Comparison of ENCODE assay signal across 12 cellular contexts in genomic region chr14:20572382-20572990, GRCh38. TPM values are rescaled to one million over a fixed set of nuclear protein-coding genes. Genes with fewer than 3 reads are reported as not detected.
A peak's percentile ranks its signal among the peaks of the same experiment; 100 is the strongest.
DNase-seq lines count a peak whose midpoint lies in the region; ATAC-seq, FAIRE-seq and TF ChIP-seq lines count a peak whose summit lies in the region.
"Not testable (repeated sequence)": the region's sequence is repeated elsewhere in the genome, so short reads cannot be mapped to it uniquely, and the experiment has no call there.
"Had no signal": no experiment of that assay in that cellular context is flagged by ENCODE, and none has a peak within 500 bp of the region (broad histone marks: within the 10 kb centered on the region; RNA-seq: fewer than 3 reads in every experiment).

No MANE protein-coding gene starts in this region.

- TF ChIP-seq RAD21 in A549 (conservative IDR thresholded peaks at IDR 0.05 in 1 of 2, IDR thresholded peaks at IDR 0.05 in 1 of 2); Ishikawa (IDR thresholded peaks at IDR 0.05; ENCODE audit: low read depth); K562 (CRISPR knock-in tag; conservative IDR thresholded peaks at IDR 0.05 in 1 of 2, IDR thresholded peaks at IDR 0.05 in 1 of 2): not testable (repeated sequence)

- ATAC-seq in A549, K562: not testable (repeated sequence)

- not testable (repeated sequence) for H3K27me3 ChIP-seq in K562 (ENCODE audit: control insufficient read depth in 2 of 2, insufficient read depth in 2 of 2, low read length in 2 of 2); endodermal cell (ENCODE audit: control insufficient read depth, insufficient read depth, low read length, poor library complexity, severe bottlenecking); neural progenitor cell

- FAIRE-seq in A549 (lab: Jason Lieb, UNC); K562 (lab: Jason Lieb, UNC): not testable (repeated sequence)

- BruUV-seq in K562 (replicated peaks; lab: Mats Ljungman, UMichigan) = not testable (repeated sequence)

- H3K27me3 Mint-ChIP-seq in endodermal cell (ENCODE audit: insufficient read depth); neural progenitor cell (ENCODE audit: insufficient read depth, low read depth): not testable (repeated sequence)

- not testable (repeated sequence) for H3K27ac ChIP-seq in A549; K562 (ENCODE audit: extremely low read depth, low read depth, low read length); endodermal cell (ENCODE audit: low read depth, low read length); neural progenitor cell

- H3K9me3 Mint-ChIP-seq in endodermal cell = peaks cover 38% of the 10 kb centered on the region
- H3K9me3 Mint-ChIP-seq in neural progenitor cell = not testable (repeated sequence)

- peaks cover 14% of the 10 kb centered on the region for H3K4me1 Mint-ChIP-seq in endodermal cell
- H3K4me1 Mint-ChIP-seq in neural progenitor cell = not testable (repeated sequence)

- intact Hi-C loops in K562 (cut with micrococcal nuclease) = not testable (repeated sequence)

- TF ChIP-seq POLR2A in A549 (IDR thresholded peaks at IDR 0.05; ENCODE audit: low read length); K562 (conservative IDR thresholded peaks at IDR 0.05): not testable (repeated sequence)

- not testable (repeated sequence) for H3K36me3 ChIP-seq in K562 (ENCODE audit: control insufficient read depth, insufficient read depth, low read length); endodermal cell (ENCODE audit: control insufficient read depth, insufficient read depth, low read length); neural progenitor cell

- not testable (repeated sequence) for TF ChIP-seq CTCF in A549 (IDR thresholded peaks at IDR 0.05); K562 (IDR thresholded peaks at IDR 0.05 in 2 of 3, conservative IDR thresholded peaks at IDR 0.05 in 1 of 3; ENCODE audit: insufficient read depth in 2 of 3, low read depth in 1 of 3, low read length in 3 of 3); endodermal cell (conservative IDR thresholded peaks at IDR 0.05); neural progenitor cell (IDR thresholded peaks at IDR 0.05)

- not testable (repeated sequence) for H4K20me1 ChIP-seq in K562 (replicated peaks; ENCODE audit: control insufficient read depth, insufficient read depth, low read length); neural progenitor cell (ENCODE audit: low read depth)

- in situ Hi-C loops in K562 (cut with MboI) = not testable (repeated sequence)

- CTCF ChIA-PET in A549 (lab: Yijun Ruan, JAX); K562 (lab: Yijun Ruan, JAX; ENCODE audit: low intra/inter-chr PET ratio): not testable (repeated sequence)

- H3K4me3 ChIP-seq in A549, K562, neural progenitor cell: not testable (repeated sequence)
- peak overlapping the region; percentile 62 for H3K4me3 ChIP-seq in endodermal cell (ENCODE audit: low read length)

- not testable (repeated sequence) for H3F3A ChIP-seq in neural progenitor cell (ENCODE audit: low read depth)

- not testable (repeated sequence) for TF ChIP-seq EP300 in A549 (IDR thresholded peaks at IDR 0.05); K562 (IDR thresholded peaks at IDR 0.05; ENCODE audit: low read length)
- TF ChIP-seq EP300 in Ishikawa (IDR thresholded peaks at IDR 0.05; ENCODE audit: borderline replicate concordance) = peak; percentile 37; the same call in 1 of the 2 replicates

- not testable (repeated sequence) for DNase-seq in A549 (ENCODE audit: low read depth in 1 of 2, low spot score in 1 of 2); K562 (ENCODE audit: extremely low read depth in 1 of 4, low spot score in 3 of 4)
- peak; percentile 54 for DNase-seq in endodermal cell
- peak; percentile 40 for DNase-seq in iPS DF 19.7 (ENCODE audit: low read depth, low spot score)
- peak; percentile 18 for DNase-seq in kidney glomerular epithelial cell (lab: John Stamatoyannopoulos, UW)
- DNase-seq in neural progenitor cell (ENCODE audit: low spot score) = peak; percentile 29

- not testable (repeated sequence) for H3K9ac ChIP-seq in K562 (ENCODE audit: insufficient read depth in 1 of 2, low read depth in 2 of 2, low read length in 2 of 2); endodermal cell (ENCODE audit: extremely low read depth, low read length, poor library complexity, severe bottlenecking); neural progenitor cell

- H3K27ac Mint-ChIP-seq in endodermal cell = peak overlapping the region; percentile 33
- not testable (repeated sequence) for H3K27ac Mint-ChIP-seq in neural progenitor cell

- H3K4me3 Mint-ChIP-seq in endodermal cell, neural progenitor cell: not testable (repeated sequence)

- H3K4me2 ChIP-seq in A549; K562 (ENCODE audit: insufficient read depth, low read length): not testable (repeated sequence)
- peak overlapping the region; percentile 38 for H3K4me2 ChIP-seq in neural progenitor cell

- not testable (repeated sequence) for H3K36me3 Mint-ChIP-seq in endodermal cell (ENCODE audit: low read depth); neural progenitor cell

- not testable (repeated sequence) for H3K4me1 ChIP-seq in A549; K562 (replicated peaks in 1 of 2; ENCODE audit: control insufficient read depth in 2 of 2, insufficient read depth in 2 of 2, low read length in 2 of 2); endodermal cell (ENCODE audit: control insufficient read depth, insufficient read depth, low read length)
- peaks cover 15% of the 10 kb centered on the region for H3K4me1 ChIP-seq in neural progenitor cell

- H2AFZ ChIP-seq in K562 (ENCODE audit: low read depth, low read length); neural progenitor cell (replicated peaks): not testable (repeated sequence)

- peaks cover 14% of the 10 kb centered on the region for H3K9me3 ChIP-seq in A549
- not testable (repeated sequence) for H3K9me3 ChIP-seq in K562 (replicated peaks; ENCODE audit: control insufficient read depth, insufficient read depth, low read depth, low read length); neural progenitor cell (ENCODE audit: low read depth)
- H3K9me3 ChIP-seq in endodermal cell (ENCODE audit: control insufficient read depth, low read length) = peaks cover 48% of the 10 kb centered on the region

- POLR2A ChIA-PET in A549 (lab: Yijun Ruan, JAX); K562 (lab: Yijun Ruan, JAX): not testable (repeated sequence)

- H3K9me1 ChIP-seq in K562 (ENCODE audit: control insufficient read depth, insufficient read depth, low read length) = not testable (repeated sequence)

- H3K79me2 ChIP-seq in K562 (ENCODE audit: control insufficient read depth, insufficient read depth, low read length); neural progenitor cell (ENCODE audit: low read depth): not testable (repeated sequence)

- WGBS in A549 (ENCODE audit: missing lambda C conversion rate) = 26% methylated on average over 4 of the region's 4 CpGs
- 29% methylated on average over 3 of the region's 4 CpGs for WGBS in K562 (ENCODE audit: insufficient coverage, low coverage, missing lambda C conversion rate)
- 85 to 94% methylated on average over 2 to 4 of the region's 4 CpGs for WGBS in endodermal cell (ENCODE audit: insufficient coverage in 1 of 2, insufficient read length in 1 of 2), 2 experiments

RNA-seq across cellular contexts. Expression of gene RNASE9, which starts 11.6 kb away (rescaled TPM):
- polyA plus RNA-seq in A549 (2011; rRNA removed) (not detected in 2 replicates), A549 (2017; fragmentation: RNase III; extraction: RNeasy Plus Mini Kit Qiagen cat#74134 plus additional on column Dnase treatment) (not detected in 3 replicates), K562 (2011; rRNA removed) (not detected in 2 replicates), K562 (2014; fragmentation: Illumina TruSeq; extraction: Trizol) (not detected in 2 replicates), K562 (2014; fragmentation: Nextera tagmentation; extraction: Ambion mirVana) (not detected), K562 (2014; rRNA removed) (not detected in 2 replicates)
- polyA plus RNA-seq in A549 (2012; cell fraction: cytosol; rRNA removed) = not detected in 2 replicates
- polyA plus RNA-seq in A549 (2012; cell fraction: nucleus; rRNA removed) = not detected in 2 replicates
- polyA minus RNA-seq in A549 (2011; rRNA and poly(A)+ RNA removed) = not detected in 2 replicates
- not detected in 2 replicates for total RNA-seq in K562 (2011; cell fraction: chromatin; rRNA removed; ENCODE audit: low replicate concordance)
- total RNA-seq in K562 (2011; cell fraction: nucleolus; rRNA removed) = not detected in 2 replicates
- not detected in 2 replicates for total RNA-seq in K562 (2011; cell fraction: nucleoplasm; rRNA removed)
- total RNA-seq in K562 (2014; rRNA removed) (not detected in 2 replicates), K562 (2014; rRNA removed; fragmentation: Illumina TruSeq; extraction: Trizol) (not detected in 2 replicates), K562 (2015; rRNA removed; fragmentation: Illumina TruSeq; extraction: Trizol) (not detected in 2 replicates), K562 (2021) (not detected in 2 replicates), endodermal cell (not detected), neural progenitor cell (ENCODE audit: low replicate concordance) (not detected in 2 replicates)
- polyA plus RNA-seq in K562 (2011; cell fraction: cytosol; rRNA removed) = not detected in 2 replicates
- polyA plus RNA-seq in K562 (2011; cell fraction: nucleus; rRNA removed) = not detected in 2 replicates
- not detected in 2 replicates for polyA plus RNA-seq in K562 (2012)
- polyA minus RNA-seq in K562 (2011; rRNA and poly(A)+ RNA removed) = not detected in 2 replicates
- polyA minus RNA-seq in K562 (2011; cell fraction: cytosol; rRNA and poly(A)+ RNA removed) = not detected in 2 replicates
- not detected in 2 replicates for polyA minus RNA-seq in K562 (2011; cell fraction: nucleus; rRNA and poly(A)+ RNA removed)
- not detected for polyA plus RNA-seq in endodermal cell (2013, experiment 1 of 2)
- polyA plus RNA-seq in endodermal cell (2013, experiment 2 of 2) = not detected
- total RNA-seq: CD4-positive, alpha-beta T cell; CD8-positive, alpha-beta memory T cell; G401; H7 had no signal
- polyA plus RNA-seq: CD14-positive monocyte; CD8-positive, alpha-beta memory T cell had no signal

RNA-seq across cellular contexts. Expression of gene RNASE11, which starts 15.3 kb away (rescaled TPM):
- polyA plus RNA-seq in A549 (2011; rRNA removed) = not detected in 2 replicates
- not detected in 2 replicates for polyA plus RNA-seq in A549 (2012; cell fraction: cytosol; rRNA removed)
- polyA plus RNA-seq in A549 (2012; cell fraction: nucleus; rRNA removed) = not detected in 2 replicates
- not detected in 3 replicates for polyA plus RNA-seq in A549 (2017; fragmentation: RNase III; extraction: RNeasy Plus Mini Kit Qiagen cat#74134 plus additional on column Dnase treatment)
- polyA minus RNA-seq in A549 (2011; rRNA and poly(A)+ RNA removed) = not detected in 2 replicates
- not detected in 2 replicates for total RNA-seq in K562 (2011; cell fraction: chromatin; rRNA removed; ENCODE audit: low replicate concordance)
- not detected in 2 replicates for total RNA-seq in K562 (2011; cell fraction: nucleolus; rRNA removed)
- not detected in 2 replicates for total RNA-seq in K562 (2011; cell fraction: nucleoplasm; rRNA removed)
- not detected in 2 replicates for total RNA-seq in K562 (2014; rRNA removed)
- total RNA-seq in K562 (2014; rRNA removed; fragmentation: Illumina TruSeq; extraction: Trizol) = 0.22 TPM in 1 of 2 replicates, not detected in the other
- total RNA-seq in K562 (2015; rRNA removed; fragmentation: Illumina TruSeq; extraction: Trizol) = not detected in 2 replicates
- total RNA-seq in K562 (2021) = not detected in 2 replicates
- polyA plus RNA-seq in K562 (2011; rRNA removed) = not detected in 2 replicates
- not detected in 2 replicates for polyA plus RNA-seq in K562 (2011; cell fraction: cytosol; rRNA removed)
- not detected in 2 replicates for polyA plus RNA-seq in K562 (2011; cell fraction: nucleus; rRNA removed)
- polyA plus RNA-seq in K562 (2012) = not detected in 2 replicates
- polyA plus RNA-seq in K562 (2014; fragmentation: Illumina TruSeq; extraction: Trizol) = 0.16 TPM in 1 of 2 replicates, not detected in the other
- under 1 TPM in 1 of 2 experiments, not detected in 1; 0.29 TPM for polyA plus RNA-seq in K562 (2014; fragmentation: Nextera tagmentation; extraction: Ambion mirVana)
- polyA plus RNA-seq in K562 (2014; rRNA removed) = not detected in 2 replicates
- polyA minus RNA-seq in K562 (2011; rRNA and poly(A)+ RNA removed) = not detected in 2 replicates
- not detected in 2 replicates for polyA minus RNA-seq in K562 (2011; cell fraction: cytosol; rRNA and poly(A)+ RNA removed)
- polyA minus RNA-seq in K562 (2011; cell fraction: nucleus; rRNA and poly(A)+ RNA removed) = not detected in 2 replicates
- not detected for total RNA-seq in endodermal cell
- polyA plus RNA-seq in endodermal cell (2013, experiment 1 of 2) = not detected
- not detected for polyA plus RNA-seq in endodermal cell (2013, experiment 2 of 2)
- total RNA-seq in neural progenitor cell (ENCODE audit: low replicate concordance) = not detected in 2 replicates
- total RNA-seq: CD4-positive, alpha-beta T cell; CD8-positive, alpha-beta memory T cell; G401; H7 had no signal
- polyA plus RNA-seq: CD14-positive monocyte; CD8-positive, alpha-beta memory T cell had no signal

RNA-seq across cellular contexts. Expression of gene RNASE12, which starts 18.7 kb away (rescaled TPM):
- polyA plus RNA-seq in A549 (2011; rRNA removed) (not detected in 2 replicates), A549 (2017; fragmentation: RNase III; extraction: RNeasy Plus Mini Kit Qiagen cat#74134 plus additional on column Dnase treatment) (not detected in 3 replicates), K562 (2011; rRNA removed) (not detected in 2 replicates), K562 (2014; fragmentation: Illumina TruSeq; extraction: Trizol) (not detected in 2 replicates), K562 (2014; fragmentation: Nextera tagmentation; extraction: Ambion mirVana) (under 1 TPM in 1 of 2 experiments, not detected in 1; 0.24 TPM), K562 (2014; rRNA removed) (not detected in 2 replicates)
- polyA plus RNA-seq in A549 (2012; cell fraction: cytosol; rRNA removed) = not detected in 2 replicates
- polyA plus RNA-seq in A549 (2012; cell fraction: nucleus; rRNA removed) = not detected in 2 replicates
- not detected in 2 replicates for polyA minus RNA-seq in A549 (2011; rRNA and poly(A)+ RNA removed)
- total RNA-seq in K562 (2011; cell fraction: chromatin; rRNA removed; ENCODE audit: low replicate concordance) = not detected in 2 replicates
- total RNA-seq in K562 (2011; cell fraction: nucleolus; rRNA removed) = not detected in 2 replicates
- total RNA-seq in K562 (2011; cell fraction: nucleoplasm; rRNA removed) = not detected in 2 replicates
- total RNA-seq in K562 (2014; rRNA removed) (not detected in 2 replicates), K562 (2014; rRNA removed; fragmentation: Illumina TruSeq; extraction: Trizol) (not detected in 2 replicates), K562 (2015; rRNA removed; fragmentation: Illumina TruSeq; extraction: Trizol) (not detected in 2 replicates), K562 (2021) (not detected in 2 replicates), endodermal cell (not detected), neural progenitor cell (ENCODE audit: low replicate concordance) (not detected in 2 replicates)
- not detected in 2 replicates for polyA plus RNA-seq in K562 (2011; cell fraction: cytosol; rRNA removed)
- not detected in 2 replicates for polyA plus RNA-seq in K562 (2011; cell fraction: nucleus; rRNA removed)
- polyA plus RNA-seq in K562 (2012) = not detected in 2 replicates
- not detected in 2 replicates for polyA minus RNA-seq in K562 (2011; rRNA and poly(A)+ RNA removed)
- not detected in 2 replicates for polyA minus RNA-seq in K562 (2011; cell fraction: cytosol; rRNA and poly(A)+ RNA removed)
- polyA minus RNA-seq in K562 (2011; cell fraction: nucleus; rRNA and poly(A)+ RNA removed) = not detected in 2 replicates
- polyA plus RNA-seq in endodermal cell (2013, experiment 1 of 2) = not detected
- not detected for polyA plus RNA-seq in endodermal cell (2013, experiment 2 of 2)
- total RNA-seq: CD4-positive, alpha-beta T cell; CD8-positive, alpha-beta memory T cell; G401; H7 had no signal
- polyA plus RNA-seq: CD14-positive monocyte; CD8-positive, alpha-beta memory T cell had no signal
